Comparison of ENCODE assay signal across 9 cellular contexts in genomic region chr13:77028202-77028601, GRCh38. TPM values are rescaled to one million over a fixed set of nuclear protein-coding genes. Genes with fewer than 3 reads are reported as not detected.
DNase-seq lines count a peak whose midpoint lies in the region; ATAC-seq and TF ChIP-seq lines count a peak whose summit lies in the region.
"Had no signal": no experiment of that assay in that cellular context is flagged by ENCODE, and none has a peak within 500 bp of the region (broad histone marks: within the 10 kb centered on the region; RNA-seq: fewer than 3 reads in every experiment).

No MANE protein-coding gene starts in this region.

- CTCF ChIA-PET in CD4-positive, alpha-beta memory T cell (lab: Charles Lee; ENCODE audit: partially characterized antibody), result interaction anchor here (1.0 to 4.0 kb wide), 2 partner anchors 36 to 48 kb away, joined by 4 to 23 read pairs; partner anchors contain the start of gene CLN5
- CTCF ChIA-PET in mammary epithelial cell (lab: Charles Lee; ENCODE audit: low non-redundant PET), result no interaction called here
- CTCF ChIA-PET in naive thymus-derived CD4-positive, alpha-beta T cell (lab: Charles Lee), result no interaction called here

- no peaks in the 10 kb centered on the region for H3K9me3 Mint-ChIP-seq in CD4-positive, alpha-beta memory T cell
- H3K9me3 Mint-ChIP-seq in naive thymus-derived CD4-positive, alpha-beta T cell, result peaks cover 0 to 2% (median 0%) of the 10 kb centered on the region in 11 donors

- TF ChIP-seq CTCF in mammary epithelial cell (conservative IDR thresholded peaks at IDR 0.05 in 1 of 2, IDR thresholded peaks at IDR 0.05 in 1 of 2; ENCODE audit: extremely low read depth in 1 of 2, insufficient read depth in 1 of 2, low read depth in 1 of 2, low read length in 2 of 2) (no peak), body of pancreas (IDR thresholded peaks at IDR 0.05) (no peak)

- H3K4me3 Mint-ChIP-seq in CD4-positive, alpha-beta memory T cell, result peak overlapping the region; percentile 69 to 100 (median 96)
- peak overlapping the region; percentile 90 to 100 (median 96) for H3K4me3 Mint-ChIP-seq in naive thymus-derived CD4-positive, alpha-beta T cell

- H3K4me2 ChIP-seq in mammary epithelial cell (ENCODE audit: insufficient read depth, low read depth, low read length), result peak overlapping the region; percentile 90

- H3K27ac Mint-ChIP-seq in CD4-positive, alpha-beta memory T cell, result peak overlapping the region in 3 of 7 donors; percentile 68 to 95 (median 80)
- H3K27ac Mint-ChIP-seq in naive thymus-derived CD4-positive, alpha-beta T cell, result peak overlapping the region in 7 of 9 donors; percentile 9 to 96 (median 92)

- no peak overlapping the region for H3K27ac ChIP-seq in CD4-positive, alpha-beta memory T cell (ENCODE audit: low read depth, low read length)
- H3K27ac ChIP-seq in mammary epithelial cell (ENCODE audit: insufficient read depth, low read depth, low read length), result peak overlapping the region; percentile 17
- no peak overlapping the region for H3K27ac ChIP-seq in naive thymus-derived CD4-positive, alpha-beta T cell (ENCODE audit: low read depth, low read length)
- no peak overlapping the region for H3K27ac ChIP-seq in body of pancreas

- peaks cover 0 to 24% of the 10 kb centered on the region in 2 donors for H3K36me3 Mint-ChIP-seq in CD4-positive, alpha-beta memory T cell
- peaks cover 0 to 9% (median under 1%) of the 10 kb centered on the region in 5 donors for H3K36me3 Mint-ChIP-seq in naive thymus-derived CD4-positive, alpha-beta T cell

- no peak for TF ChIP-seq POLR2A in body of pancreas (IDR thresholded peaks at IDR 0.05)

- H3K36me3 ChIP-seq in CD4-positive, alpha-beta memory T cell (ENCODE audit: insufficient read depth, low read length), result no peaks in the 10 kb centered on the region
- H3K36me3 ChIP-seq in mammary epithelial cell (ENCODE audit: insufficient read depth, low read length) (no peaks in the 10 kb centered on the region), body of pancreas (replicated peaks in 1 of 2; ENCODE audit: insufficient read depth in 1 of 2, low read depth in 2 of 2) (no peaks in the 10 kb centered on the region)
- H3K36me3 ChIP-seq in naive thymus-derived CD4-positive, alpha-beta T cell (ENCODE audit: control insufficient read depth in 2 of 3, insufficient read depth in 3 of 3, low read length in 3 of 3), result no peaks in the 10 kb centered on the region

- dilution Hi-C loops in mammary epithelial cell (cut with HindIII; ENCODE audit: low sequenced_read_pairs), result no loop called here

- no peak for ATAC-seq in naive thymus-derived CD4-positive, alpha-beta T cell
- ATAC-seq in body of pancreas (no peak), HG02885 (IDR thresholded peaks at IDR 0.05; ENCODE audit: poor library complexity, unreplicated experiment) (no peak), HG03159 (IDR thresholded peaks at IDR 0.05; ENCODE audit: unreplicated experiment) (no peak)

- no TSS peak for BruUV-seq in mammary epithelial cell (replicated peaks; lab: Mats Ljungman, UMichigan)

- no peaks in the 10 kb centered on the region for H4K20me1 ChIP-seq in mammary epithelial cell (ENCODE audit: insufficient read depth, low read length)

- no peak overlapping the region for H3K9ac ChIP-seq in mammary epithelial cell (ENCODE audit: insufficient read depth, low read length)

- DNase-seq in CD4-positive, alpha-beta memory T cell, result no peak
- DNase-seq in NCI-H2029 treated with DMSO at 0.1 percent for 48 hours (lab: John Stamatoyannopoulos, UW) (peak; percentile 68), mammary epithelial cell (peak; percentile 9), body of pancreas (no peak), activated gamma-delta T cell (lab: John Stamatoyannopoulos, UW) (no peak)
- no peak for DNase-seq in naive thymus-derived CD4-positive, alpha-beta T cell
- DNase-seq: SW 1271 had no signal

- H3K27me3 Mint-ChIP-seq in CD4-positive, alpha-beta memory T cell, result no peaks in the 10 kb centered on the region
- H3K27me3 Mint-ChIP-seq in naive thymus-derived CD4-positive, alpha-beta T cell, result peaks cover 0 to 6% (median 3%) of the 10 kb centered on the region in 5 donors

- peaks cover 20 to 50% (median 34%) of the 10 kb centered on the region in 4 donors for H3K4me1 Mint-ChIP-seq in CD4-positive, alpha-beta memory T cell
- peaks cover 25 to 49% (median 39%) of the 10 kb centered on the region in 7 donors for H3K4me1 Mint-ChIP-seq in naive thymus-derived CD4-positive, alpha-beta T cell

- H3K79me2 ChIP-seq in mammary epithelial cell (ENCODE audit: insufficient read depth, low read length), result peaks cover 34% of the 10 kb centered on the region

- H2AFZ ChIP-seq in mammary epithelial cell (ENCODE audit: low read depth, low read length), result peak overlapping the region; percentile 95

- peaks cover 36% of the 10 kb centered on the region for H3K4me1 ChIP-seq in CD4-positive, alpha-beta memory T cell (ENCODE audit: insufficient read depth, low read length)
- H3K4me1 ChIP-seq in mammary epithelial cell (ENCODE audit: insufficient read depth, low read length) (peaks cover 14% of the 10 kb centered on the region), body of pancreas (peaks cover 29% of the 10 kb centered on the region)
- H3K4me1 ChIP-seq in naive thymus-derived CD4-positive, alpha-beta T cell (ENCODE audit: control insufficient read depth in 2 of 2, insufficient read depth in 2 of 2, low read length in 2 of 2), result peaks cover 19 to 23% of the 10 kb centered on the region in 2 donors

- in situ Hi-C loops in mammary epithelial cell (cut with MboI; ENCODE audit: low sequenced_read_pairs in 2 of 2), result no loop called here

- POLR2A ChIA-PET in CD4-positive, alpha-beta memory T cell (lab: Charles Lee; ENCODE audit: partially characterized antibody), result interaction anchor here (2.1 to 5.0 kb wide), 8 partner anchors 11 to 300 kb away, joined by 5 to 204 read pairs (median 32); partner anchors contain the start of genes CLN5 and MYCBP2
- POLR2A ChIA-PET in naive thymus-derived CD4-positive, alpha-beta T cell (lab: Charles Lee), result interaction anchor here (0.8 to 7.2 kb wide), 7 partner anchors 8 to 302 kb away, joined by 4 to 170 read pairs (median 5); partner anchors contain the start of genes CLN5, KCTD12 and MYCBP2

- no peak overlapping the region for H3K4me3 ChIP-seq in CD4-positive, alpha-beta memory T cell (ENCODE audit: low read length in 2 of 2)
- H3K4me3 ChIP-seq in mammary epithelial cell (replicated peaks in 1 of 3; ENCODE audit: insufficient read depth in 1 of 3, low read depth in 2 of 3, low read length in 3 of 3) (peak overlapping the region in 1 of 3 experiments; percentile 89), body of pancreas (no peak overlapping the region)
- H3K4me3 ChIP-seq in naive thymus-derived CD4-positive, alpha-beta T cell (ENCODE audit: low read length), result no peak overlapping the region

- 85% methylated on average over 5 of the region's 5 CpGs for WGBS in mammary epithelial cell (ENCODE audit: low coverage, missing lambda C conversion rate)
- WGBS in body of pancreas, 2 donors, result 71% methylated on average over 5 of the region's 5 CpGs

- intact Hi-C loops in CD4-positive, alpha-beta memory T cell (cut with micrococcal nuclease), result loop anchor here (10.0 kb wide), 1 partner anchor 1393 kb away; the partner anchor contains the start of gene LMO7
- intact Hi-C loops in mammary epithelial cell (cut with micrococcal nuclease) (loop anchor here (5.0 to 10.0 kb wide), 2 partner anchors 299 to 537 kb away; partner anchors contain the start of gene MYCBP2), body of pancreas (cut with DNase I) (no loop called here)
- intact Hi-C loops in naive thymus-derived CD4-positive, alpha-beta T cell (cut with micrococcal nuclease), result loop anchor here (10.0 kb wide), 2 partner anchors 447 to 1483 kb away; partner anchors contain the start of gene UCHL3 (in 1 of the 2)

- H3K9me3 ChIP-seq in CD4-positive, alpha-beta memory T cell (ENCODE audit: control insufficient read depth in 1 of 2, low read length in 2 of 2), result no peaks in the 10 kb centered on the region
- H3K9me3 ChIP-seq in mammary epithelial cell (replicated peaks; ENCODE audit: insufficient read depth, low read length) (no peaks in the 10 kb centered on the region), body of pancreas (no peaks in the 10 kb centered on the region)
- H3K9me3 ChIP-seq in naive thymus-derived CD4-positive, alpha-beta T cell (ENCODE audit: control insufficient read depth in 2 of 3, low read length in 3 of 3), result no peaks in the 10 kb centered on the region

- no peaks in the 10 kb centered on the region for H3K27me3 ChIP-seq in CD4-positive, alpha-beta memory T cell (ENCODE audit: insufficient read depth, low read length)
- H3K27me3 ChIP-seq in mammary epithelial cell (ENCODE audit: insufficient read depth, low read length), result no peaks in the 10 kb centered on the region
- no peaks in the 10 kb centered on the region for H3K27me3 ChIP-seq in naive thymus-derived CD4-positive, alpha-beta T cell (ENCODE audit: control insufficient read depth in 2 of 2, insufficient read depth in 2 of 2, low read length in 2 of 2)
- no peaks in the 10 kb centered on the region for H3K27me3 ChIP-seq in body of pancreas

RNA-seq across cellular contexts. Expression of gene FBXL3, which starts 1.2 kb away (rescaled TPM):
- total RNA-seq in CD4-positive, alpha-beta memory T cell, result 10 to 100 TPM; 94.2 to 96.2 TPM
- polyA plus RNA-seq in CD4-positive, alpha-beta memory T cell, result 10 to 100 TPM; 53.7 to 67.3 TPM
- total RNA-seq in mammary epithelial cell (10 to 100 TPM; 31.9 to 44.8 TPM), body of pancreas (10 to 100 TPM; 25.4 to 35.0 TPM)
- polyA plus RNA-seq in mammary epithelial cell, result 15.7 TPM
- polyA minus RNA-seq in mammary epithelial cell, result 26.4 TPM
- total RNA-seq in naive thymus-derived CD4-positive, alpha-beta T cell, result 10 to 100 TPM; 44.2 to 94.2 (median 70.8) TPM
- 10 to 100 TPM; 42.0 to 57.0 TPM for polyA plus RNA-seq in naive thymus-derived CD4-positive, alpha-beta T cell

RNA-seq across cellular contexts. Expression of gene CLN5, which starts 36.3 kb away (rescaled TPM):
- 10 to 100 TPM; 41.5 to 48.6 TPM for total RNA-seq in CD4-positive, alpha-beta memory T cell
- polyA plus RNA-seq in CD4-positive, alpha-beta memory T cell, result 10 to 100 TPM; 26.0 to 26.3 TPM
- 10 to 100 TPM; 24.0 to 45.8 TPM for total RNA-seq in mammary epithelial cell
- polyA plus RNA-seq in mammary epithelial cell, result 16.9 TPM
- polyA minus RNA-seq in mammary epithelial cell, result 12.3 TPM
- total RNA-seq in naive thymus-derived CD4-positive, alpha-beta T cell, result 10 to 100 TPM; 18.9 to 45.3 (median 27.7) TPM
- polyA plus RNA-seq in naive thymus-derived CD4-positive, alpha-beta T cell, result 10 to 100 TPM; 27.5 to 36.5 TPM
- 10 to 100 TPM; 18.1 to 29.8 TPM for total RNA-seq in body of pancreas

Comparison
In these comparisons a context has a peak if more than half of its experiments do, and no peak if none do; other contexts are left out.
1. DNase-seq: peak in NCI-H2029 treated with DMSO at 0.1 percent for 48 hours (single experiment) and mammary epithelial cell (single experiment); none in CD4-positive, alpha-beta memory T cell (0 of 5), naive thymus-derived CD4-positive, alpha-beta T cell (0 of 9), body of pancreas (0 of 4) and activated gamma-delta T cell (single experiment).